15 cellular contexts compared by ENCODE assay signal in the genomic region with DNA sequence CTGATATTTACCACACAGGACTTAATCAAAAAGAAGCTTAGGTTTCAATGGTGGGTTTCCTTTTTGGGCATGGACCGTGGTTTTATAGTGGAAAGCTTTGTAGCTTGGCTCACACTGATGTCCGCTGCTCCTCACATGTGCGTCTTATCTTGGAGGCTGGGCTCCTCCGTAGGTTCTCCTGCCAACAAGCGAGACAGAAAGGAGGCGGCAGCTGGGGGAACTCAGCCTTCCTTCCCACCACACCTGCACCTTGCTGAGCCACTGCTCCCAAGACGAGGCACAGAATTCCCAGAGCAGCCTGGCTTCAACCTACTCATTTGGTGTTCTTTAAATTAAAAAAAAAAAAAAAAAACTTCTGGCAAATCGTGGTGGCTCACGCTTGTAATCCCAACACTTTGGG.
DNase-seq lines count a peak whose midpoint lies in the region; ATAC-seq, FAIRE-seq and TF ChIP-seq lines count a peak whose summit lies in the region.
"Had no signal": no experiment of that assay in that cellular context is flagged by ENCODE, and none has a peak within 500 bp of the region (broad histone marks: within the 10 kb centered on the region; RNA-seq: fewer than 3 reads in every experiment).

No MANE protein-coding gene starts in this region.

- no peak overlapping the region for H3K4ac ChIP-seq in neuronal stem cell (ENCODE audit: low read length)

- TF ChIP-seq POLR2A in K562 (conservative IDR thresholded peaks at IDR 0.05) (no peak), testis (IDR thresholded peaks at IDR 0.05) (no peak)

- intact Hi-C loops in K562 (cut with micrococcal nuclease) (no loop called here), testis (cut with DNase I; ENCODE audit: low total_unique reads) (no loop called here)

- H2BK12ac ChIP-seq in neuronal stem cell (ENCODE audit: low read length) = no peak overlapping the region

- no peaks in the 10 kb centered on the region for H3K79me2 ChIP-seq in K562 (ENCODE audit: control insufficient read depth, insufficient read depth, low read length)

- H3K23ac ChIP-seq in neuronal stem cell (ENCODE audit: low read depth, low read length, poor library complexity) = no peak overlapping the region

- peaks cover 3 to 19% of the 10 kb centered on the region in 2 experiments; a peak in 3 of 5 replicates for H3K27me3 ChIP-seq in K562 (ENCODE audit: control insufficient read depth in 2 of 2, insufficient read depth in 2 of 2, low read length in 2 of 2)
- H3K27me3 ChIP-seq in neuronal stem cell (ENCODE audit: control insufficient read depth in 3 of 3, insufficient read depth in 3 of 3, low read depth in 1 of 3, low read length in 3 of 3) = no peaks in the 10 kb centered on the region
- no peaks in the 10 kb centered on the region for H3K27me3 ChIP-seq in testis
- H3K27me3 ChIP-seq: BLaER1 treated with 17β-estradiol and CSF1 and Interleukin-3, amounts not matched to agents 10 nM and 100 nM had no signal

- H2AFZ ChIP-seq in K562 (ENCODE audit: low read depth, low read length) = no peak overlapping the region
- H2AFZ ChIP-seq in neuronal stem cell (ENCODE audit: low read length) = no peak overlapping the region
- H2AFZ ChIP-seq: GM23248 had no signal

- CTCF ChIA-PET in K562 (lab: Yijun Ruan, JAX; ENCODE audit: low intra/inter-chr PET ratio) = no interaction called here

- no peak overlapping the region for H2BK120ac ChIP-seq in neuronal stem cell (ENCODE audit: low read depth, low read length)

- H3K4me1 ChIP-seq in K562 (replicated peaks in 1 of 2; ENCODE audit: control insufficient read depth in 2 of 2, insufficient read depth in 2 of 2, low read length in 2 of 2) (peaks cover 0 to 14% of the 10 kb centered on the region in 2 experiments; a peak in 3 of 5 replicates), neuronal stem cell (ENCODE audit: control insufficient read depth in 2 of 2, insufficient read depth in 1 of 2, low read depth in 1 of 2, low read length in 2 of 2) (peaks cover 8 to 17% of the 10 kb centered on the region in 2 donors), testis (peaks cover 12% of the 10 kb centered on the region)

- H3K4me2 ChIP-seq in K562 (ENCODE audit: insufficient read depth, low read length) = no peak overlapping the region
- H3K4me2 ChIP-seq in neuronal stem cell (ENCODE audit: insufficient read depth, low read length, poor library complexity, severe bottlenecking) = no peak overlapping the region
- H3K4me2 ChIP-seq: BLaER1 treated with 17β-estradiol and CSF1 and Interleukin-3, amounts not matched to agents 10 nM and 100 nM had no signal

- 24% methylated on average over 9 of the region's 9 CpGs for WGBS in K562 (ENCODE audit: insufficient coverage, low coverage, missing lambda C conversion rate)
- no CpG with 5 or more reads among the region's 9 CpGs for WGBS in neuronal stem cell (ENCODE audit: extremely low coverage in 2 of 2, insufficient read length in 2 of 2, insufficient replicate concordance in 1 of 2), 2 donors
- 63 to 73% methylated on average over 9 of the region's 9 CpGs for WGBS in testis, 2 donors

- H3K27ac ChIP-seq in K562 (ENCODE audit: extremely low read depth, low read depth, low read length) (no peak overlapping the region), neuronal stem cell (replicated peaks; ENCODE audit: low read length) (no peak overlapping the region), testis (no peak overlapping the region)
- H3K27ac ChIP-seq: BLaER1 treated with 17β-estradiol and CSF1 and Interleukin-3, amounts not matched to agents 10 nM and 100 nM; GM23248 had no signal

- in situ Hi-C loops in K562 (cut with MboI) = no loop called here

- POLR2A ChIA-PET in K562 (lab: Yijun Ruan, JAX) = interaction anchor here (0.7 to 1.4 kb wide), 3 partner anchors 9 to 31 kb away, joined by 3 to 5 read pairs (median 3); no protein-coding TSS in a partner anchor

- no peaks in the 10 kb centered on the region for H3K9me1 ChIP-seq in K562 (ENCODE audit: control insufficient read depth, insufficient read depth, low read length)

- H3K9me3 ChIP-seq in K562 (replicated peaks; ENCODE audit: control insufficient read depth, insufficient read depth, low read depth, low read length) = no peaks in the 10 kb centered on the region
- no peaks in the 10 kb centered on the region for H3K9me3 ChIP-seq in neuronal stem cell (replicated peaks in 1 of 2; ENCODE audit: control insufficient read depth in 2 of 2, insufficient read depth in 1 of 2, low read depth in 1 of 2, low read length in 2 of 2)
- no peaks in the 10 kb centered on the region for H3K9me3 ChIP-seq in testis
- H3K9me3 ChIP-seq: BLaER1 treated with 17β-estradiol and CSF1 and Interleukin-3, amounts not matched to agents 10 nM and 100 nM; HAP-1 had no signal

- ATAC-seq in K562 = no peak
- no peak for ATAC-seq in GM21528 (IDR thresholded peaks at IDR 0.05; ENCODE audit: low FRiP score, unreplicated experiment)
- ATAC-seq: CD8-positive, alpha-beta T cell had no signal

- no peak overlapping the region for H2BK5ac ChIP-seq in neuronal stem cell (ENCODE audit: low read length)

- no peaks in the 10 kb centered on the region for H3K36me3 ChIP-seq in K562 (ENCODE audit: control insufficient read depth, insufficient read depth, low read length)
- no peaks in the 10 kb centered on the region for H3K36me3 ChIP-seq in neuronal stem cell (replicated peaks in 1 of 2; ENCODE audit: control insufficient read depth in 2 of 2, insufficient read depth in 2 of 2, low read length in 2 of 2)
- H3K36me3 ChIP-seq in testis (ENCODE audit: low read depth, missing control alignments) = no peaks in the 10 kb centered on the region
- H3K36me3 ChIP-seq: BLaER1 treated with 17β-estradiol and CSF1 and Interleukin-3, amounts not matched to agents 10 nM and 100 nM; HAP-1 had no signal

- H4K8ac ChIP-seq in neuronal stem cell (ENCODE audit: low read depth, low read length) = no peak overlapping the region

- no peak for TF ChIP-seq RAD21 in K562 (CRISPR knock-in tag; conservative IDR thresholded peaks at IDR 0.05 in 1 of 2, IDR thresholded peaks at IDR 0.05 in 1 of 2)

- H2AK5ac ChIP-seq in neuronal stem cell (ENCODE audit: low read depth, low read length) = peak overlapping the region; percentile 11

- no peak overlapping the region for H2BK15ac ChIP-seq in neuronal stem cell (ENCODE audit: low read length)

- no TSS peak for BruUV-seq in K562 (replicated peaks; lab: Mats Ljungman, UMichigan)

- no peak overlapping the region for H3K9ac ChIP-seq in K562 (ENCODE audit: insufficient read depth in 1 of 2, low read depth in 2 of 2, low read length in 2 of 2)
- H3K9ac ChIP-seq in neuronal stem cell (ENCODE audit: low read depth, low read length, poor library complexity) = no peak overlapping the region
- H3K9ac ChIP-seq: BLaER1 treated with 17β-estradiol and CSF1 and Interleukin-3, amounts not matched to agents 10 nM and 100 nM; GM23248 had no signal

- H3K18ac ChIP-seq in neuronal stem cell (ENCODE audit: low read length) = no peak overlapping the region

- no peak for FAIRE-seq in K562 (lab: Jason Lieb, UNC)
- FAIRE-seq: GM19239 had no signal

- H4K20me1 ChIP-seq in K562 (replicated peaks; ENCODE audit: control insufficient read depth, insufficient read depth, low read length) = no peaks in the 10 kb centered on the region
- H4K20me1 ChIP-seq: BLaER1 treated with 17β-estradiol and CSF1 and Interleukin-3, amounts not matched to agents 10 nM and 100 nM had no signal

- H3K14ac ChIP-seq in neuronal stem cell (ENCODE audit: low read length) = no peak overlapping the region

- H3K4me3 ChIP-seq in K562 (no peak overlapping the region), fibroblast of pulmonary artery (replicated peaks; ENCODE audit: low read depth, low read length) (no peak overlapping the region), neuronal stem cell (ENCODE audit: low read length in 2 of 2) (no peak overlapping the region), testis (no peak overlapping the region)
- H3K4me3 ChIP-seq: BLaER1 treated with 17β-estradiol and CSF1 and Interleukin-3, amounts not matched to agents 10 nM and 100 nM; GM23248; HAP-1 had no signal

- H3K79me1 ChIP-seq in neuronal stem cell (ENCODE audit: low read depth, low read length) = no peaks in the 10 kb centered on the region

- no peak for DNase-seq in K562 (ENCODE audit: extremely low read depth in 1 of 4, low spot score in 3 of 4)
- peak; percentile 13 for DNase-seq in fibroblast of pulmonary artery (ENCODE audit: low read depth)
- no peak for DNase-seq in neuronal stem cell (ENCODE audit: low spot score)
- DNase-seq in testis = peak; percentile 70
- DNase-seq in HuH-7 (ENCODE audit: low spot score) = no peak
- no peak for DNase-seq in iPS-NIHi7 (ENCODE audit: extremely low spot score)
- DNase-seq: Calu3; CD8-positive, alpha-beta T cell; DMS79 treated with DMSO at 0.1 percent for 48 hours; GF-D8; GM23248 had no signal

- TF ChIP-seq CTCF in K562 (IDR thresholded peaks at IDR 0.05 in 2 of 3, conservative IDR thresholded peaks at IDR 0.05 in 1 of 3; ENCODE audit: insufficient read depth in 2 of 3, low read depth in 1 of 3, low read length in 3 of 3) (no peak), fibroblast of pulmonary artery (IDR thresholded peaks at IDR 0.05; ENCODE audit: low read length, missing control alignments) (no peak), testis (IDR thresholded peaks at IDR 0.05) (no peak)

- TF ChIP-seq EP300 in K562 (IDR thresholded peaks at IDR 0.05; ENCODE audit: low read length) = no peak

- no peak overlapping the region for H4K91ac ChIP-seq in neuronal stem cell (ENCODE audit: low read depth, low read length, poor library complexity)

TF ChIP-seq in K562, 482 proteins besides CTCF, POLR2A, EP300 and RAD21:
- TF ChIP-seq GABPA (tag; conservative IDR thresholded peaks at IDR 0.05; ENCODE audit: low read depth) (no peak), RFX1 (IDR thresholded peaks at IDR 0.05) (no peak), L3MBTL2 (IDR thresholded peaks at IDR 0.05) (peak; percentile 27; the same call in 1 of the 2 replicates), CXXC5 (CRISPR knock-in tag; IDR thresholded peaks at IDR 0.05) (0 out of 2 replicates have a peak, but pooled peaks have one; percentile 22)
TF ChIP-seq in K562: peak in this region for 2.

Comparison
In these comparisons a context has a peak if more than half of its experiments do, and no peak if none do; other contexts are left out.
1. DNase-seq: peak in fibroblast of pulmonary artery (single experiment) and testis (single experiment); none in K562 (0 of 4), neuronal stem cell (single experiment), HuH-7 (single experiment) and iPS-NIHi7 (single experiment).